ENCODE assay signal across 18 cellular contexts in the genomic region with DNA sequence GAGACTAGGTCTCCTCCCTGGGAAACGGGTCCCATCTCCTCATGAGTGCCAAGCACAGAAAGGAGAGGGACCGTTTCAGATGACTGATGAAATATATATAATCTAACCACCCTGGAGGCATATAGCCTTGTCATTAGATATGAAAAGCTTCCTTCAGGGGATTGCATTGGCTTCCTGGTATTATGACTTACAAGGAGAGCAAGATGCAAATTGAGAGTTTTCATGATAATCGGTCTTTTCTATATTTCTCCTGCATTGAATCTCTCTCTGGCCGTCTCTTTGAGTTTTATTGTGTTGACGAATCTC.
DNase-seq lines count a peak whose midpoint lies in the region; TF ChIP-seq lines count a peak whose summit lies in the region.
"Had no signal": no experiment of that assay in that cellular context is flagged by ENCODE, and none has a peak within 500 bp of the region (broad histone marks: within the 10 kb centered on the region; RNA-seq: fewer than 3 reads in every experiment).

No MANE protein-coding gene starts in this region.

- H3K4me3 ChIP-seq in Karpas-422 (ENCODE audit: low read length), result peak overlapping the region; percentile 54
- H3K4me3 ChIP-seq: SJCRH30 had no signal

- peaks cover 77% of the 10 kb centered on the region for H3K4me1 ChIP-seq in Karpas-422 (ENCODE audit: low read length)
- H3K4me1 ChIP-seq: SJCRH30 had no signal

- H3K79me2 ChIP-seq in Karpas-422 (ENCODE audit: low read length), result no peaks in the 10 kb centered on the region

- peak overlapping the region; percentile 80 for H3K4me2 ChIP-seq in Karpas-422 (ENCODE audit: low read depth, low read length, poor library complexity, severe bottlenecking)

- H3K9me2 ChIP-seq in Karpas-422 (replicated peaks; ENCODE audit: insufficient read depth, low read length), result no peaks in the 10 kb centered on the region

- no peak overlapping the region for H2AFZ ChIP-seq in Karpas-422 (ENCODE audit: low read length)

- H3K9me3 Mint-ChIP-seq in nephron progenitor cell, result peaks cover 13% of the 10 kb centered on the region
- peaks cover 4% of the 10 kb centered on the region for H3K9me3 Mint-ChIP-seq in activated CD4-positive, alpha-beta memory T cell treated with anti-CD3 and anti-CD28 coated beads for 36 hours

- intact Hi-C loops in activated CD4-positive, alpha-beta memory T cell treated with anti-CD3 and anti-CD28 coated beads for 36 hours (cut with micrococcal nuclease), result no loop called here

- H3K36me3 Mint-ChIP-seq in nephron progenitor cell (ENCODE audit: low read depth), result no peaks in the 10 kb centered on the region
- no peaks in the 10 kb centered on the region for H3K36me3 Mint-ChIP-seq in activated CD4-positive, alpha-beta memory T cell treated with anti-CD3 and anti-CD28 coated beads for 36 hours
- H3K36me3 Mint-ChIP-seq: CD14-positive monocyte had no signal

- H3K9ac ChIP-seq in Karpas-422 (ENCODE audit: low read length), result peak overlapping the region; percentile 79

- H3K27ac ChIP-seq in Karpas-422 (ENCODE audit: low read length) (peak overlapping the region; percentile 99), VCaP (peak overlapping the region; percentile 39; the same call in 1 of the 2 replicates)
- H3K27ac ChIP-seq: RWPE1, SJCRH30 had no signal

- TF ChIP-seq CTCF in VCaP (conservative IDR thresholded peaks at IDR 0.05) (no peak), nephron progenitor cell (IDR thresholded peaks at IDR 0.05) (no peak)

- peak overlapping the region; percentile 16 for H3K4me3 Mint-ChIP-seq in nephron progenitor cell
- H3K4me3 Mint-ChIP-seq in activated CD4-positive, alpha-beta memory T cell treated with anti-CD3 and anti-CD28 coated beads for 36 hours, result no peak overlapping the region
- H3K4me3 Mint-ChIP-seq: CD14-positive monocyte had no signal

- no peaks in the 10 kb centered on the region for H3K27me3 Mint-ChIP-seq in nephron progenitor cell (ENCODE audit: low read depth, poor library complexity)
- no peaks in the 10 kb centered on the region for H3K27me3 Mint-ChIP-seq in activated CD4-positive, alpha-beta memory T cell treated with anti-CD3 and anti-CD28 coated beads for 36 hours

- DNase-seq in Karpas-422 (peak; percentile 81), nephron progenitor cell (no peak), SHP77 (lab: John Stamatoyannopoulos, UW) (no peak), NCI-H1105 treated with DMSO at 0.1 percent for 48 hours (lab: John Stamatoyannopoulos, UW) (no peak)
- DNase-seq in activated CD4-positive, CD25-positive, alpha-beta regulatory T cell treated with anti-CD3 and anti-CD28 coated beads, Interleukin-2, amount 50 U/mL, for 72 hours, result no peak
- DNase-seq in activated CD4-positive, alpha-beta memory T cell treated with anti-CD3 and anti-CD28 coated beads for 36 hours, result no peak
- DNase-seq: ACHN, DMS53, EL, GF-D8, KBM-7, NCI-H2081 treated with DMSO at 0.1 percent for 48 hours, NCI-H446, NCI-H526 had no signal

- H4K20me1 ChIP-seq in Karpas-422 (ENCODE audit: insufficient read depth, low read depth, low read length), result no peaks in the 10 kb centered on the region

- H3K4me1 Mint-ChIP-seq in nephron progenitor cell, result peaks cover 47% of the 10 kb centered on the region
- H3K4me1 Mint-ChIP-seq in activated CD4-positive, alpha-beta memory T cell treated with anti-CD3 and anti-CD28 coated beads for 36 hours (ENCODE audit: low read depth), result no peaks in the 10 kb centered on the region
- H3K4me1 Mint-ChIP-seq: CD14-positive monocyte had no signal

- H3K36me3 ChIP-seq in Karpas-422 (ENCODE audit: insufficient read depth, low read length), result no peaks in the 10 kb centered on the region
- H3K36me3 ChIP-seq: SJCRH30 had no signal

- no peaks in the 10 kb centered on the region for H3K9me3 ChIP-seq in Karpas-422 (ENCODE audit: low read length)
- H3K9me3 ChIP-seq: SJCRH30 had no signal

- H3K27ac Mint-ChIP-seq in nephron progenitor cell, result no peak overlapping the region
- no peak overlapping the region for H3K27ac Mint-ChIP-seq in activated CD4-positive, alpha-beta memory T cell treated with anti-CD3 and anti-CD28 coated beads for 36 hours
- H3K27ac Mint-ChIP-seq: CD14-positive monocyte had no signal

- CTCF ChIA-PET in activated CD4-positive, alpha-beta memory T cell treated with anti-CD3 and anti-CD28 coated beads for 36 hours (lab: Charles Lee), result no interaction called here

- POLR2A ChIA-PET in activated CD4-positive, alpha-beta memory T cell treated with anti-CD3 and anti-CD28 coated beads for 36 hours (lab: Charles Lee), result no interaction called here

- H3K27me3 ChIP-seq in Karpas-422 (ENCODE audit: low read length), result no peaks in the 10 kb centered on the region
